In the genomic region with DNA sequence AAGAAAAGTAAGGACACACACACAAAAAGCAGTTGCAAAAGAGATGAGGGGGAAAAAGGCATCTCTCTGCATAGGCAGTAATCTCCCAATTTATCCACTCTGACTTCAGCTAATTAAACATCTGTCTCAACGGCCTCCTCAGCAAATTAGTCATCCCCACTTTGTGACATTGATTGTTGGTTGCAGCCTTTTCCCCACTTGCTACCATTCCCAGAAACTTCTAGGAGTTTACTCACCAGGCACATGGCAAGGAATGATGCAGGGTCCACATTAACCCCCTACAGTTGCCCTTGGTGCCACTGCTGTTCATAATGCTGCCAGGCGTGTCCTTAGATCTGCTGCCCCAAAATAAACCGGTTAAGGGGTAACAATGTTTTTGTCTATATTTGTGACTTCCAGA, we compare ENCODE assay signal across 17 cellular contexts.
DNase-seq lines count a peak whose midpoint lies in the region; ATAC-seq and TF ChIP-seq lines count a peak whose summit lies in the region.
"Had no signal": no experiment of that assay in that cellular context is flagged by ENCODE, and none has a peak within 500 bp of the region (broad histone marks: within the 10 kb centered on the region; RNA-seq: fewer than 3 reads in every experiment).

No MANE protein-coding gene starts in this region.

- TF ChIP-seq EP300 in esophagus muscularis mucosa (IDR thresholded peaks at IDR 0.05), result no peak

- peak overlapping the region in 2 of 6 donors; percentile 33 for H3K27ac Mint-ChIP-seq in naive B cell
- H3K27ac Mint-ChIP-seq in activated CD8-positive, alpha-beta memory T cell treated with anti-CD3 and anti-CD28 coated beads, Interleukin-2, amount 10 ng/mL, durations not matched to agents 7 days and 5 days, result no peak overlapping the region

- H2AFZ ChIP-seq in Karpas-422 (ENCODE audit: low read length), result no peak overlapping the region

- H3K36me3 ChIP-seq in esophagus muscularis mucosa, result no peaks in the 10 kb centered on the region
- no peaks in the 10 kb centered on the region for H3K36me3 ChIP-seq in Karpas-422 (ENCODE audit: insufficient read depth, low read length)

- H3K4me3 Mint-ChIP-seq in naive B cell, result peak overlapping the region in 5 of 8 donors; percentile 35 to 58 (median 50)
- H3K4me3 Mint-ChIP-seq in activated CD8-positive, alpha-beta memory T cell treated with anti-CD3 and anti-CD28 coated beads, Interleukin-2, amount 10 ng/mL, durations not matched to agents 7 days and 5 days, result no peak overlapping the region

- H3K4me1 ChIP-seq in esophagus muscularis mucosa (peaks cover 7 to 22% (median 17%) of the 10 kb centered on the region in 4 donors), Karpas-422 (ENCODE audit: low read length) (peaks cover 37% of the 10 kb centered on the region)

- CTCF ChIA-PET in activated CD8-positive, alpha-beta memory T cell treated with anti-CD3 and anti-CD28 coated beads, Interleukin-2, amount 10 ng/mL, durations not matched to agents 7 days and 5 days (lab: Charles Lee), result interaction anchor here (4.2 kb wide), 1 partner anchor 9 kb away, joined by 14 read pairs; no protein-coding TSS in a partner anchor

- no peaks in the 10 kb centered on the region for H3K79me2 ChIP-seq in Karpas-422 (ENCODE audit: low read length)

- in situ Hi-C loops in Caki2 (cut with HindIII; ENCODE audit: low pct_unique_long_range_greater_than_20kb, low sequenced_read_pairs), result no loop called here

- H3K27ac ChIP-seq in esophagus muscularis mucosa (replicated peaks in 1 of 4) (no peak overlapping the region), Karpas-422 (ENCODE audit: low read length) (no peak overlapping the region)

- DNase-seq in Caki2 (ENCODE audit: low read depth) (peak; percentile 58), LHCN-M2 (ENCODE audit: low read depth) (peak; percentile 49), esophagus muscularis mucosa (ENCODE audit: extremely low spot score) (peak; percentile 8), naive B cell (no peak), Karpas-422 (no peak), cerebellar nuclear complex (lab: John Stamatoyannopoulos, UW) (no peak), GM19240 (ENCODE audit: insufficient read length, low spot score) (no peak)
- DNase-seq in activated CD8-positive, alpha-beta memory T cell treated with anti-CD3 and anti-CD28 coated beads, Interleukin-2, amount 10 ng/mL, durations not matched to agents 7 days and 5 days, result no peak
- DNase-seq: Calu3, DMS79 treated with DMSO at 0.1 percent for 48 hours, GF-D8, NCI-H1092, NCI-H345, NCI-H526 treated with DMSO at 0.1 percent for 48 hours, Right ventricle myocardium superior had no signal

- H3K4me3 ChIP-seq in esophagus muscularis mucosa, result no peak overlapping the region
- H3K4me3 ChIP-seq in Karpas-422 (ENCODE audit: low read length), result no peak overlapping the region

- peaks cover 12% of the 10 kb centered on the region; the same call in 1 of the 2 replicates for H4K20me1 ChIP-seq in Karpas-422 (ENCODE audit: insufficient read depth, low read depth, low read length)

- H3K4me1 Mint-ChIP-seq in naive B cell, result peaks cover 36 to 61% (median 45%) of the 10 kb centered on the region in 3 donors
- H3K4me1 Mint-ChIP-seq in activated CD8-positive, alpha-beta memory T cell treated with anti-CD3 and anti-CD28 coated beads, Interleukin-2, amount 10 ng/mL, durations not matched to agents 7 days and 5 days, result peaks cover 26% of the 10 kb centered on the region

- WGBS in esophagus muscularis mucosa, result 86% methylated on average over 3 of the region's 3 CpGs

- no peak overlapping the region for H3K9ac ChIP-seq in Karpas-422 (ENCODE audit: low read length)

- H3K9me3 ChIP-seq in esophagus muscularis mucosa, result no peaks in the 10 kb centered on the region
- H3K9me3 ChIP-seq in Karpas-422 (ENCODE audit: low read length), result no peaks in the 10 kb centered on the region

- H3K9me3 Mint-ChIP-seq in naive B cell, result no peaks in the 10 kb centered on the region
- no peaks in the 10 kb centered on the region for H3K9me3 Mint-ChIP-seq in activated CD8-positive, alpha-beta memory T cell treated with anti-CD3 and anti-CD28 coated beads, Interleukin-2, amount 10 ng/mL, durations not matched to agents 7 days and 5 days (ENCODE audit: low read depth)

- no peak overlapping the region for H3K4me2 ChIP-seq in Karpas-422 (ENCODE audit: low read depth, low read length, poor library complexity, severe bottlenecking)

- H3K27me3 ChIP-seq in esophagus muscularis mucosa (no peaks in the 10 kb centered on the region), Karpas-422 (ENCODE audit: low read length) (no peaks in the 10 kb centered on the region)

- no peak for TF ChIP-seq CTCF in esophagus muscularis mucosa (IDR thresholded peaks at IDR 0.05)

- intact Hi-C loops in esophagus muscularis mucosa (cut with DNase I), result no loop called here

- ATAC-seq in naive B cell (ENCODE audit: low read depth in 2 of 2), result no peak
- no peak for ATAC-seq in activated CD8-positive, alpha-beta memory T cell treated with anti-CD3 and anti-CD28 coated beads, Interleukin-2, amount 10 ng/mL, durations not matched to agents 7 days and 5 days
- ATAC-seq: Panc1, SK-N-SH treated with all-trans-retinoic acid at 6 μM for 48 hours had no signal

- H3K36me3 Mint-ChIP-seq in naive B cell, result no peaks in the 10 kb centered on the region
- H3K36me3 Mint-ChIP-seq in activated CD8-positive, alpha-beta memory T cell treated with anti-CD3 and anti-CD28 coated beads, Interleukin-2, amount 10 ng/mL, durations not matched to agents 7 days and 5 days, result peaks cover 8% of the 10 kb centered on the region

- no peaks in the 10 kb centered on the region for H3K9me2 ChIP-seq in Karpas-422 (replicated peaks; ENCODE audit: insufficient read depth, low read length)

- no peaks in the 10 kb centered on the region for H3K27me3 Mint-ChIP-seq in naive B cell
- H3K27me3 Mint-ChIP-seq in activated CD8-positive, alpha-beta memory T cell treated with anti-CD3 and anti-CD28 coated beads, Interleukin-2, amount 10 ng/mL, durations not matched to agents 7 days and 5 days, result no peaks in the 10 kb centered on the region

- TF ChIP-seq POLR2A in esophagus muscularis mucosa (IDR thresholded peaks at IDR 0.05; ENCODE audit: low read depth), result no peak

Comparison
In these comparisons a context has a peak if more than half of its experiments do, and no peak if none do; other contexts are left out.
1. DNase-seq: peak in Caki2 (single experiment), LHCN-M2 (single experiment) and esophagus muscularis mucosa (single experiment); none in naive B cell (single experiment), Karpas-422 (single experiment), cerebellar nuclear complex (0 of 2), GM19240 (single experiment) and activated CD8-positive, alpha-beta memory T cell treated with anti-CD3 and anti-CD28 coated beads, Interleukin-2, amount 10 ng/mL, durations not matched to agents 7 days and 5 days (single experiment).